Comparison of ENCODE assay signal across 14 cellular contexts in genomic region chr2:206918258-206918657, GRCh38. TPM values are rescaled to one million over a fixed set of nuclear protein-coding genes. Genes with fewer than 3 reads are reported as not detected.
A peak's percentile ranks its signal among the peaks of the same experiment; 100 is the strongest.
DNase-seq lines count a peak whose midpoint lies in the region; TF ChIP-seq lines count a peak whose summit lies in the region.
"Had no signal": no experiment of that assay in that cellular context is flagged by ENCODE, and none has a peak within 500 bp of the region (broad histone marks: within the 10 kb centered on the region; RNA-seq: fewer than 3 reads in every experiment).

No MANE protein-coding gene starts in this region.

- H3K9ac ChIP-seq in mesendoderm (ENCODE audit: low read length), result no peak overlapping the region
- H3K9ac ChIP-seq: BLaER1 had no signal

- H3K4me1 Mint-ChIP-seq in endothelial cell (ENCODE audit: unreplicated experiment), result peaks cover 20% of the 10 kb centered on the region

- no peak overlapping the region for H3K23ac ChIP-seq in mesendoderm (ENCODE audit: low read length)

- peaks cover 4% of the 10 kb centered on the region for H3K36me3 Mint-ChIP-seq in endothelial cell (ENCODE audit: low read depth, unreplicated experiment)

- no peak overlapping the region for H3K18ac ChIP-seq in mesendoderm (ENCODE audit: low read length)

- no peak overlapping the region for H2BK5ac ChIP-seq in mesendoderm (ENCODE audit: low read length)

- no peaks in the 10 kb centered on the region for H3K79me2 ChIP-seq in mesendoderm (ENCODE audit: control insufficient read depth, insufficient read depth, low read length)

- H2AK5ac ChIP-seq in mesendoderm (ENCODE audit: low read length), result no peak overlapping the region

- no peak overlapping the region for H3K4me2 ChIP-seq in mesendoderm (ENCODE audit: low read length)
- H3K4me2 ChIP-seq: BLaER1 had no signal

- H3K36me3 ChIP-seq in mesendoderm (ENCODE audit: control insufficient read depth, insufficient read depth, low read length) (no peaks in the 10 kb centered on the region), esophagus squamous epithelium (no peaks in the 10 kb centered on the region)
- H3K36me3 ChIP-seq: BLaER1 had no signal

- peaks cover 3% of the 10 kb centered on the region for H3K27me3 Mint-ChIP-seq in endothelial cell (ENCODE audit: unreplicated experiment)

- no peak overlapping the region for H2BK120ac ChIP-seq in mesendoderm (ENCODE audit: low read depth, low read length)

- H4K5ac ChIP-seq in mesendoderm (ENCODE audit: low read length), result no peak overlapping the region

- WGBS in mesendoderm (ENCODE audit: extremely low coverage, insufficient coverage, low lambda C conversion rate), result no CpG with 5 or more reads among the region's 2 CpGs
- 41 to 63% methylated on average over 2 of the region's 2 CpGs for WGBS in esophagus squamous epithelium, 2 donors

- no peaks in the 10 kb centered on the region for H3K9me3 Mint-ChIP-seq in endothelial cell (ENCODE audit: unreplicated experiment)

- H3K27ac Mint-ChIP-seq in endothelial cell (ENCODE audit: unreplicated experiment), result peak overlapping the region; percentile 65

- no peak overlapping the region for H3K4ac ChIP-seq in mesendoderm (ENCODE audit: low read depth, low read length)

- TF ChIP-seq CTCF in endothelial cell (IDR thresholded peaks at IDR 0.05; ENCODE audit: unreplicated experiment), result no peak
- no peak for TF ChIP-seq CTCF in esophagus squamous epithelium (IDR thresholded peaks at IDR 0.05)

- H3K79me1 ChIP-seq in mesendoderm (ENCODE audit: low read length), result no peaks in the 10 kb centered on the region

- no peak overlapping the region for H3K56ac ChIP-seq in mesendoderm (ENCODE audit: low read length)

- no peak overlapping the region for H3K4me3 Mint-ChIP-seq in endothelial cell (ENCODE audit: unreplicated experiment)

- H3K4me1 ChIP-seq in mesendoderm (ENCODE audit: control insufficient read depth, low read depth, low read length) (peaks cover 2% of the 10 kb centered on the region), esophagus squamous epithelium (no peaks in the 10 kb centered on the region)
- H3K4me1 ChIP-seq: BLaER1 had no signal

- H4K8ac ChIP-seq in mesendoderm (ENCODE audit: low read depth, low read length), result peak overlapping the region; percentile 81

- H3K9me3 ChIP-seq in esophagus squamous epithelium, result no peaks in the 10 kb centered on the region
- H3K9me3 ChIP-seq: BLaER1 had no signal

- no peak overlapping the region for H3K4me3 ChIP-seq in mesendoderm (ENCODE audit: low read length)
- H3K4me3 ChIP-seq in esophagus squamous epithelium, result no peak overlapping the region
- H3K4me3 ChIP-seq: BLaER1 had no signal

- DNase-seq in NCI-H748 (lab: John Stamatoyannopoulos, UW; ENCODE audit: unreplicated experiment) (peak; percentile 13), NCI-H748 treated with DMSO at 0.1 percent for 48 hours (lab: John Stamatoyannopoulos, UW) (no peak), endothelial cell (ENCODE audit: low spot score) (no peak), mesendoderm (peak; percentile 87), esophagus squamous epithelium (lab: John Stamatoyannopoulos, UW) (no peak), D341Med (ENCODE audit: low spot score) (no peak), OCI-M1 (lab: John Stamatoyannopoulos, UW) (no peak)
- DNase-seq: 8988T, AML-193, DMS 273 treated with DMSO at 0.1 percent for 48 hours had no signal

- no peak for TF ChIP-seq POLR2A in esophagus squamous epithelium (IDR thresholded peaks at IDR 0.05)

- H3K27ac ChIP-seq in mesendoderm (ENCODE audit: low read depth, low read length) (no peak overlapping the region), esophagus squamous epithelium (no peak overlapping the region)
- H3K27ac ChIP-seq: BLaER1, HL-60 had no signal

- no peak overlapping the region for H2BK15ac ChIP-seq in mesendoderm (replicated peaks; ENCODE audit: low read depth)

- H3K27me3 ChIP-seq in mesendoderm (ENCODE audit: insufficient read depth, low read length, poor library complexity), result no peaks in the 10 kb centered on the region
- no peaks in the 10 kb centered on the region for H3K27me3 ChIP-seq in esophagus squamous epithelium
- H3K27me3 ChIP-seq: BLaER1 had no signal

- intact Hi-C loops in esophagus squamous epithelium (cut with DNase I), result no loop called here

RNA-seq across cellular contexts. Expression of gene CPO, which starts 21.1 kb away (rescaled TPM):
- not detected for total RNA-seq in endothelial cell (ENCODE audit: unreplicated experiment)
- polyA plus RNA-seq in mesendoderm (2013, experiment 1 of 2), result 0.39 TPM
- polyA plus RNA-seq in mesendoderm (2013, experiment 2 of 2), result 0.41 TPM
- not detected for total RNA-seq in esophagus squamous epithelium
- total RNA-seq: Daoy, H4 had no signal

Comparison
In these comparisons a context has a peak if more than half of its experiments do, and no peak if none do; other contexts are left out.
1. DNase-seq: peak in NCI-H748 (single experiment) and mesendoderm (single experiment); none in NCI-H748 treated with DMSO at 0.1 percent for 48 hours (single experiment), endothelial cell (single experiment), esophagus squamous epithelium (single experiment), D341Med (single experiment) and OCI-M1 (single experiment).